22 cellular contexts compared by ENCODE assay signal in genomic region chr7:47440320-47440719, GRCh38.
"Had no signal": no experiment of that assay in that cellular context is flagged by ENCODE, and none has a peak within 500 bp of the region (broad histone marks: within the 10 kb centered on the region; RNA-seq: fewer than 3 reads in every experiment).

No MANE protein-coding gene starts in this region.

- H3K27me3 ChIP-seq: body of pancreas, gastrocnemius medialis, tibial artery, vagina had no signal

- H3K9me3 Mint-ChIP-seq: activated CD4-positive, alpha-beta T cell treated with anti-CD3 and anti-CD28 coated beads, Interleukin-2, amount 10 ng/mL, durations not matched to agents 24 days and 14 days; activated CD8-positive, alpha-beta T cell treated with anti-CD3 and anti-CD28 coated beads for 36 hours; activated naive CD8-positive, alpha-beta T cell treated with anti-CD3 and anti-CD28 coated beads, Interleukin-2, amount 10 ng/mL, durations not matched to agents 7 days and 5 days; activated T-cell treated with anti-CD3 and anti-CD28 coated beads, Interleukin-2, amount 50 U/mL, for 24 hours; activated T-helper 2 cell treated with anti-CD3 and anti-CD28 coated beads, Interferon-gamma antibody, Interleukin-2, Interleukin-4, amounts not matched to agents 10 μg/mL and 5 μg/mL and 100 μg/mL, durations not matched to agents 14 hours and 24 hours and 36 hours; central memory CD8-positive, alpha-beta T cell; stimulated activated effector memory CD8-positive, alpha-beta T cell treated with anti-CD3 and anti-CD28 coated beads, Interleukin-12 subunit alpha, Interleukin-12 subunit beta, amount 100 ng/mL, for 72 hours; T-helper 1 cell treated with Interleukin-12 subunit alpha and Interleukin-12 subunit beta and Interleukin-4 antibody, amounts not matched to agents 30 μg/mL and 1 μg/mL, for 36 hours had no signal

- DNase-seq: activated CD4-positive, alpha-beta T cell treated with anti-CD3 and anti-CD28 coated beads, Interleukin-2, amount 10 ng/mL, durations not matched to agents 24 days and 14 days; activated CD8-positive, alpha-beta T cell treated with anti-CD3 and anti-CD28 coated beads for 36 hours; activated naive CD4-positive, alpha-beta T cell treated with Interleukin-2 at 50 U/mL for 16 hours; activated naive CD8-positive, alpha-beta T cell treated with anti-CD3 and anti-CD28 coated beads, Interleukin-2, amount 10 ng/mL, durations not matched to agents 7 days and 5 days; activated T-cell treated with anti-CD3 and anti-CD28 coated beads, Interleukin-2, amount 50 U/mL, for 24 hours; amygdala; body of pancreas; cortex of kidney; effector CD4-positive, alpha-beta T cell; gastrocnemius medialis; head of caudate nucleus; lower lobe of right lung; small intestine; stimulated activated CD4-positive, alpha-beta T cell treated with anti-CD3 and anti-CD28 coated beads, Interleukin-4, amount 100 ng/mL, for 24 hours; substantia nigra had no signal

- H3K4me1 ChIP-seq: vagina had no signal

- H3K27ac Mint-ChIP-seq: activated CD4-positive, alpha-beta T cell treated with anti-CD3 and anti-CD28 coated beads, Interleukin-2, amount 10 ng/mL, durations not matched to agents 24 days and 14 days; activated CD8-positive, alpha-beta T cell treated with anti-CD3 and anti-CD28 coated beads for 36 hours; activated naive CD8-positive, alpha-beta T cell treated with anti-CD3 and anti-CD28 coated beads, Interleukin-2, amount 10 ng/mL, durations not matched to agents 7 days and 5 days; activated T-cell treated with anti-CD3 and anti-CD28 coated beads, Interleukin-2, amount 50 U/mL, for 24 hours; activated T-helper 2 cell treated with anti-CD3 and anti-CD28 coated beads, Interferon-gamma antibody, Interleukin-2, Interleukin-4, amounts not matched to agents 10 μg/mL and 5 μg/mL and 100 μg/mL, durations not matched to agents 14 hours and 24 hours and 36 hours; stimulated activated effector memory CD8-positive, alpha-beta T cell treated with anti-CD3 and anti-CD28 coated beads, Interleukin-12 subunit alpha, Interleukin-12 subunit beta, amount 100 ng/mL, for 72 hours; T-helper 1 cell treated with Interleukin-12 subunit alpha and Interleukin-12 subunit beta and Interleukin-4 antibody, amounts not matched to agents 30 μg/mL and 1 μg/mL, for 36 hours had no signal

- ATAC-seq: activated CD8-positive, alpha-beta T cell treated with anti-CD3 and anti-CD28 coated beads for 36 hours; body of pancreas; gastrocnemius medialis; lower lobe of right lung; stimulated activated effector memory CD8-positive, alpha-beta T cell treated with anti-CD3 and anti-CD28 coated beads, Interleukin-12 subunit alpha, Interleukin-12 subunit beta, amount 100 ng/mL, for 72 hours had no signal

- H3K27ac ChIP-seq: gastrocnemius medialis, lower lobe of right lung, tibial artery, vagina had no signal

- H3K4me3 Mint-ChIP-seq: activated CD4-positive, alpha-beta T cell treated with anti-CD3 and anti-CD28 coated beads, Interleukin-2, amount 10 ng/mL, durations not matched to agents 24 days and 14 days; activated CD8-positive, alpha-beta T cell treated with anti-CD3 and anti-CD28 coated beads for 36 hours; activated naive CD8-positive, alpha-beta T cell treated with anti-CD3 and anti-CD28 coated beads, Interleukin-2, amount 10 ng/mL, durations not matched to agents 7 days and 5 days; activated T-cell treated with anti-CD3 and anti-CD28 coated beads, Interleukin-2, amount 50 U/mL, for 24 hours; central memory CD8-positive, alpha-beta T cell; stimulated activated effector memory CD8-positive, alpha-beta T cell treated with anti-CD3 and anti-CD28 coated beads, Interleukin-12 subunit alpha, Interleukin-12 subunit beta, amount 100 ng/mL, for 72 hours; T-helper 1 cell treated with Interleukin-12 subunit alpha and Interleukin-12 subunit beta and Interleukin-4 antibody, amounts not matched to agents 30 μg/mL and 1 μg/mL, for 36 hours had no signal

- H3K27me3 Mint-ChIP-seq: activated CD4-positive, alpha-beta T cell treated with anti-CD3 and anti-CD28 coated beads, Interleukin-2, amount 10 ng/mL, durations not matched to agents 24 days and 14 days; activated CD8-positive, alpha-beta T cell treated with anti-CD3 and anti-CD28 coated beads for 36 hours; activated naive CD8-positive, alpha-beta T cell treated with anti-CD3 and anti-CD28 coated beads, Interleukin-2, amount 10 ng/mL, durations not matched to agents 7 days and 5 days; activated T-cell treated with anti-CD3 and anti-CD28 coated beads, Interleukin-2, amount 50 U/mL, for 24 hours; central memory CD8-positive, alpha-beta T cell; progenitor cell of endocrine pancreas had no signal

- H3K9me3 ChIP-seq: body of pancreas, gastrocnemius medialis, lower lobe of right lung, tibial artery, vagina had no signal

- H3K36me3 ChIP-seq: vagina had no signal

- H3K4me3 ChIP-seq: body of pancreas, gastrocnemius medialis, lower lobe of right lung, tibial artery, vagina had no signal

- H3K36me3 Mint-ChIP-seq: activated naive CD8-positive, alpha-beta T cell treated with anti-CD3 and anti-CD28 coated beads, Interleukin-2, amount 10 ng/mL, durations not matched to agents 7 days and 5 days; stimulated activated effector memory CD8-positive, alpha-beta T cell treated with anti-CD3 and anti-CD28 coated beads, Interleukin-12 subunit alpha, Interleukin-12 subunit beta, amount 100 ng/mL, for 72 hours had no signal

- H3K4me1 Mint-ChIP-seq: activated CD4-positive, alpha-beta T cell treated with anti-CD3 and anti-CD28 coated beads, Interleukin-2, amount 10 ng/mL, durations not matched to agents 24 days and 14 days; activated naive CD8-positive, alpha-beta T cell treated with anti-CD3 and anti-CD28 coated beads, Interleukin-2, amount 10 ng/mL, durations not matched to agents 7 days and 5 days; central memory CD8-positive, alpha-beta T cell; stimulated activated effector memory CD8-positive, alpha-beta T cell treated with anti-CD3 and anti-CD28 coated beads, Interleukin-12 subunit alpha, Interleukin-12 subunit beta, amount 100 ng/mL, for 72 hours had no signal
